8 cellular contexts compared by ENCODE assay signal in the genomic region with DNA sequence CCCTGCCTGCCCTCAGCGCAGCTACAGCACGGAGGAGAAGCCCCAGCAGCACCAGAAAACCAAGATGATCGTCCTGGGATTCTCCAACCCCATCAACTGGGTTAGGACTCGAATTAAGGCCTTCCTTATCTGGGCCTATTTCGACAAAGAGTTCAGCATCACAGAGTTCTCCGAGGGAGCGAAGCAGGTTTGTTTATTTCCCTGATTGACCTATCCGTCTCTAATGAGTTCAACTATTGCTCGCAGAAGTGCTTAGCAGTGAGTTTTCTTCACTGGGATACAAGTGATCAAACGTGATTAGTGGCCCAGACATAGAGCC. TPM values are rescaled to one million over a fixed set of nuclear protein-coding genes. Genes with fewer than 3 reads are reported as not detected.
DNase-seq lines count a peak whose midpoint lies in the region; ATAC-seq and TF ChIP-seq lines count a peak whose summit lies in the region.

No MANE protein-coding gene starts in this region.

- peak overlapping the region; percentile 87 for H3K4me2 ChIP-seq in smooth muscle cell

- H3K9me3 ChIP-seq in SK-N-MC (ENCODE audit: low read depth, low read length) (no peaks in the 10 kb centered on the region), gastroesophageal sphincter (no peaks in the 10 kb centered on the region), smooth muscle cell (replicated peaks; ENCODE audit: low read depth) (no peaks in the 10 kb centered on the region)

- H3K4me1 ChIP-seq in gastroesophageal sphincter (peaks cover 0 to 56% (median 24%) of the 10 kb centered on the region in 3 donors), smooth muscle cell (ENCODE audit: low read depth) (peaks cover 19% of the 10 kb centered on the region)

- WGBS in gastroesophageal sphincter (ENCODE audit: low coverage in 1 of 2), 2 donors = 0% methylated on average over 4 of the region's 10 CpGs; no CpG with 5 or more reads in 1 of the 2 donors
- WGBS in smooth muscle cell (ENCODE audit: low lambda C conversion rate) = 3% methylated on average over 10 of the region's 10 CpGs

- peaks cover 10% of the 10 kb centered on the region for H4K20me1 ChIP-seq in smooth muscle cell (ENCODE audit: low read depth)

- TF ChIP-seq EP300 in gastroesophageal sphincter (IDR thresholded peaks at IDR 0.05) = no peak

- DNase-seq in NCI-H748 treated with DMSO at 0.1 percent for 48 hours (lab: John Stamatoyannopoulos, UW) (peak; percentile 58), NCI-H748 (lab: John Stamatoyannopoulos, UW; ENCODE audit: unreplicated experiment) (no peak), SK-N-MC (ENCODE audit: low read depth, low spot score) (no peak), smooth muscle cell (lab: John Stamatoyannopoulos, UW; ENCODE audit: unreplicated experiment) (no peak), DMS53 treated with DMSO at 0.1 percent for 48 hours (lab: John Stamatoyannopoulos, UW; ENCODE audit: unreplicated experiment) (no peak), OCI-M2 (lab: John Stamatoyannopoulos, UW; ENCODE audit: unreplicated experiment) (no peak)
- DNase-seq in effector CD4-positive, alpha-beta T cell = no peak

- TF ChIP-seq CTCF in gastroesophageal sphincter (IDR thresholded peaks at IDR 0.05) = no peak
- no peak for TF ChIP-seq CTCF in smooth muscle cell (IDR thresholded peaks at IDR 0.05; ENCODE audit: borderline replicate concordance, insufficient read depth, poor library complexity, severe bottlenecking)

- H3K79me2 ChIP-seq in smooth muscle cell (ENCODE audit: low read depth) = peaks cover 72% of the 10 kb centered on the region

- peak overlapping the region; percentile 84 for H2AFZ ChIP-seq in smooth muscle cell (ENCODE audit: low read depth)

- H3K4me3 ChIP-seq in SK-N-MC = peak overlapping the region; percentile 95
- H3K4me3 ChIP-seq in gastroesophageal sphincter = peak overlapping the region; percentile 96 to 99
- peak overlapping the region; percentile 73 for H3K4me3 ChIP-seq in smooth muscle cell

- H3K27ac ChIP-seq in SK-N-MC (no peak overlapping the region; the same call in 1 of the 2 replicates), gastroesophageal sphincter (peak overlapping the region; percentile 84 to 94 (median 90)), smooth muscle cell (ENCODE audit: low read depth) (peak overlapping the region; percentile 87)

- H3K27me3 ChIP-seq in gastroesophageal sphincter (no peaks in the 10 kb centered on the region), smooth muscle cell (ENCODE audit: low read depth) (no peaks in the 10 kb centered on the region)

- H3F3A ChIP-seq in smooth muscle cell (ENCODE audit: low read depth) = no peaks in the 10 kb centered on the region

- H3K9ac ChIP-seq in SK-N-MC (ENCODE audit: insufficient read length) (peak overlapping the region; percentile 91), smooth muscle cell (ENCODE audit: low read depth) (peak overlapping the region; percentile 87)

- H3K36me3 ChIP-seq in SK-N-MC (ENCODE audit: insufficient read depth, low read length) = peaks cover 30% of the 10 kb centered on the region
- H3K36me3 ChIP-seq in gastroesophageal sphincter = peaks cover 0 to 34% of the 10 kb centered on the region in 2 donors
- no peaks in the 10 kb centered on the region for H3K36me3 ChIP-seq in smooth muscle cell (ENCODE audit: low read depth)

- no peak for TF ChIP-seq POLR2A in gastroesophageal sphincter (IDR thresholded peaks at IDR 0.05)

- ATAC-seq in gastroesophageal sphincter = no peak

RNA-seq across cellular contexts. Expression of a gene that starts 0.6 kb away (rescaled TPM):
- total RNA-seq in gastroesophageal sphincter (10 to 100 TPM; 15.5 to 19.4 (median 18.0) TPM), smooth muscle cell (32.2 and 133 TPM in 2 replicates)
- polyA plus RNA-seq in smooth muscle cell = 15.0 and 24.2 TPM in 2 replicates

RNA-seq across cellular contexts. Expression of a gene that starts 0.7 kb away (rescaled TPM):
- total RNA-seq in gastroesophageal sphincter (10 to 100 TPM in 1 of 4 donors, 1 to 10 TPM in 3; 5.7 to 11.7 (median 6.3) TPM), smooth muscle cell (7.9 and 14.6 TPM in 2 replicates)
- 6.6 and 9.9 TPM in 2 replicates for polyA plus RNA-seq in smooth muscle cell

RNA-seq across cellular contexts. Expression of a gene that starts 44.9 kb away (rescaled TPM):
- total RNA-seq in gastroesophageal sphincter (10 to 100 TPM; 10.9 to 13.6 (median 12.5) TPM), smooth muscle cell (10.1 and 11.3 TPM in 2 replicates)
- polyA plus RNA-seq in smooth muscle cell = 4.7 and 7.7 TPM in 2 replicates
